In genomic region chr5:177086918-177087706, GRCh38 we compare ENCODE assay signal across 1 cellular context.
TF ChIP-seq lines count a peak whose summit lies in the region.

No MANE protein-coding gene starts in this region.

TF ChIP-seq in HepG2, 621 proteins besides CTCF, POLR2A, EP300 and RAD21 (continued from another document and continues in another):
- TF ChIP-seq ARID5B (CRISPR knock-in tag; IDR thresholded peaks at IDR 0.05) (peak; percentile 63), ZNF780A (CRISPR knock-in tag; IDR thresholded peaks at IDR 0.05) (no peak; the same call in 1 of the 2 replicates), CEBPB (IDR thresholded peaks at IDR 0.05; ENCODE audit: borderline replicate concordance, low read depth, low read length) (no peak), CREB3 (CRISPR knock-in tag; IDR thresholded peaks at IDR 0.05) (peak; percentile 70; the same call in 1 of the 2 replicates), TFDP2 (CRISPR knock-in tag; IDR thresholded peaks at IDR 0.05) (peak; percentile 79; the same call in 1 of the 2 replicates), AKAP8 (CRISPR knock-in tag; IDR thresholded peaks at IDR 0.05) (peak; percentile 95), ZNF83 (CRISPR knock-in tag; IDR thresholded peaks at IDR 0.05; ENCODE audit: borderline replicate concordance) (no peak; the same call in 1 of the 2 replicates), ZNF256 (CRISPR knock-in tag; conservative IDR thresholded peaks at IDR 0.05) (no peak), ATF7 (IDR thresholded peaks at IDR 0.05) (no peak), ATF7 (CRISPR knock-in tag; IDR thresholded peaks at IDR 0.05) (peak; percentile 75), HNRNPUL1 (IDR thresholded peaks at IDR 0.05; ENCODE audit: low read depth, low read length) (peak; percentile 100), POLR2AphosphoS5 (IDR thresholded peaks at IDR 0.05; ENCODE audit: low read depth, low read length) (peak; percentile 70), IKZF1 (IDR thresholded peaks at IDR 0.05) (no peak), ARHGAP35 (CRISPR knock-in tag; IDR thresholded peaks at IDR 0.05; ENCODE audit: borderline replicate concordance) (no peak; the same call in 1 of the 2 replicates), ZNF605 (CRISPR knock-in tag; IDR thresholded peaks at IDR 0.05) (peak; percentile 93), CREM (IDR thresholded peaks at IDR 0.05) (no peak), CREM (CRISPR knock-in tag; IDR thresholded peaks at IDR 0.05) (no peak), ZBTB34 (CRISPR knock-in tag; IDR thresholded peaks at IDR 0.05) (no peak), ZNF234 (CRISPR knock-in tag; conservative IDR thresholded peaks at IDR 0.05) (no peak), TEAD3 (CRISPR knock-in tag; optimal IDR thresholded peaks at IDR 0.05; ENCODE audit: borderline replicate concordance) (peak; percentile 67), ATM (IDR thresholded peaks at IDR 0.05; ENCODE audit: borderline replicate concordance) (no peak), HOXA7 (CRISPR knock-in tag; IDR thresholded peaks at IDR 0.05) (no peak), ZFY (CRISPR knock-in tag; IDR thresholded peaks at IDR 0.05) (peak; percentile 88), RCOR2 (CRISPR knock-in tag; IDR thresholded peaks at IDR 0.05) (no peak), FOXO4 (CRISPR knock-in tag; conservative IDR thresholded peaks at IDR 0.05) (no peak), RFXANK (CRISPR knock-in tag; IDR thresholded peaks at IDR 0.05) (peak; percentile 51; the same call in 1 of the 2 replicates), PHF21A (CRISPR knock-in tag; IDR thresholded peaks at IDR 0.05) (peak; percentile 72; the same call in 1 of the 2 replicates), POLR2G (IDR thresholded peaks at IDR 0.05; ENCODE audit: low read depth, low read length) (peak; percentile 92), MBD4 (IDR thresholded peaks at IDR 0.05; ENCODE audit: borderline replicate concordance, low read length) (no peak), HES4 (CRISPR knock-in tag; IDR thresholded peaks at IDR 0.05; ENCODE audit: borderline replicate concordance) (peak; percentile 84), HMGXB4 (CRISPR knock-in tag; IDR thresholded peaks at IDR 0.05; ENCODE audit: borderline replicate concordance in 1 of 2, low read depth in 1 of 2) (peak; percentile 90 to 97), ZNF770 (CRISPR knock-in tag; IDR thresholded peaks at IDR 0.05) (peak; percentile 50), PHB2 (IDR thresholded peaks at IDR 0.05; ENCODE audit: partially characterized antibody) (no peak), PAWR (CRISPR knock-in tag; IDR thresholded peaks at IDR 0.05; ENCODE audit: borderline replicate concordance) (no peak), CBX1 (IDR thresholded peaks at IDR 0.05; ENCODE audit: low read depth) (peak; percentile 88), ZNF292 (CRISPR knock-in tag; IDR thresholded peaks at IDR 0.05; ENCODE audit: borderline replicate concordance, low read depth) (no peak), SIN3A (IDR thresholded peaks at IDR 0.05; ENCODE audit: borderline replicate concordance, low read depth, low read length) (peak; percentile 65; the same call in 1 of the 2 replicates), ZBTB20 (CRISPR knock-in tag; IDR thresholded peaks at IDR 0.05; ENCODE audit: borderline replicate concordance, low read depth) (no peak), TBP (CRISPR knock-in tag; IDR thresholded peaks at IDR 0.05) (0 out of 2 replicates have a peak, but pooled peaks have one; percentile 66), KIAA2018 (CRISPR knock-in tag; IDR thresholded peaks at IDR 0.05; ENCODE audit: borderline replicate concordance) (peak; percentile 67; the same call in 1 of the 2 replicates), ZFP82 (CRISPR knock-in tag; IDR thresholded peaks at IDR 0.05; ENCODE audit: borderline replicate concordance) (peak; percentile 96; the same call in 1 of the 2 replicates), ZNF782 (CRISPR knock-in tag; IDR thresholded peaks at IDR 0.05; ENCODE audit: borderline replicate concordance) (no peak; the same call in none of the 2 replicates)
